ENCODE assay signal across 1 cellular context in the genomic region with DNA sequence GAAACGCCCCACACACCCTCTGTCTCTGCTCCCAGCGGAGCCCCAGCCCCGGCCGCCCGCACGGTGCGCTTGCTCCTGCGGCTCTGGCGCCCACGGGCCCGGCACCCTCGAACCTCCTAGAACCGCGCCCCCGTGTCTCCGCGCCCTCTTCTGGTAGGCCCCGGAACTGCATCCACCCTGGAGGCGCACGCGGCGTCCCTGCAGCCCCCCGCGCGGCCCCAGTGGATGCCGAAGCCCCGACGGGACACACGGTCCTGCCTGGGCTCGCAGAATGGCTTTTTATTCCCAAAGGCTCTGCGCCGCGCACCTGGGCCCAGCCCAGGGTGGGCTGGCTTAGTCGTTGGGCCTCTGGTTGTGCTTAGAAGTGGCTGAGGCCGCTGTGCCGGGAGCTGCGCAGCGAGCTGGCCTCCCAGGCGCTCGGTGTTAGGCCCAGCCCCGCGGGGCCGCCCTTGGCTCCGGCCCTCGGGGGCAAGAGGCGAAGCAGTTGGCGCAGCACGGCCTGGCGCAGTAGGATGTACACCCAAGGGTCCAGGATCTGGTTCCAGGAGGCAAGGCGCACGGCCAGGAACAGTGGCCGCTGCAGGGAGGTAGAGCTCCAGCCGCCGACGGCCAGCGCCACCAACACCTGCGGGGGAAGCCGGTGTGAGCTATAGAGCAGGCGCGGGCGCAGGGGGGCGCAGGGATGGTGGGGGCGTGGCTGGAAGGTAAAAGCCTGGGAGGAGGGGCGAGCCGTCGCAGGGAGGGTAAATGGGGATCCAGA.
A peak's percentile ranks its signal among the peaks of the same experiment; 100 is the strongest.
TF ChIP-seq lines count a peak whose summit lies in the region.

No MANE protein-coding gene starts in this region.

TF ChIP-seq in HepG2, 621 proteins besides CTCF, POLR2A, EP300 and RAD21 (continued from another document and continues in another):
- no peak for TF ChIP-seq ZNF772 (CRISPR knock-in tag; IDR thresholded peaks at IDR 0.05)
- TF ChIP-seq, protein P1, sequence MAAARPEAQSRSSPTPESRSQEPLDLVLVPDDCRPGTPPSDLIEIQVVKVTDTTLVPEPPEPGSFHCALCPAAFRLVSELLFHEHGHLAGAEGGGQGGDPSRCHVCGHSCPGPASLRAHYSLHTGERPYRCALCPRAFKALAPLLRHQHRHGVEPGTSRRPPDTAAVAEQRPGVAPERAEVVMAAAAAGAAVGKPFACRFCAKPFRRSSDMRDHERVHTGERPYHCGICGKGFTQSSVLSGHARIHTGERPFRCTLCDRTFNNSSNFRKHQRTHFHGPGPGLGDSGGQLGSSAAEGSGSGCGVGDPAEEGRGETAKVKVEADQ (CRISPR knock-in tag; IDR thresholded peaks at IDR 0.05; ENCODE audit: borderline replicate concordance), result no peak
- TF ChIP-seq, protein P2, sequence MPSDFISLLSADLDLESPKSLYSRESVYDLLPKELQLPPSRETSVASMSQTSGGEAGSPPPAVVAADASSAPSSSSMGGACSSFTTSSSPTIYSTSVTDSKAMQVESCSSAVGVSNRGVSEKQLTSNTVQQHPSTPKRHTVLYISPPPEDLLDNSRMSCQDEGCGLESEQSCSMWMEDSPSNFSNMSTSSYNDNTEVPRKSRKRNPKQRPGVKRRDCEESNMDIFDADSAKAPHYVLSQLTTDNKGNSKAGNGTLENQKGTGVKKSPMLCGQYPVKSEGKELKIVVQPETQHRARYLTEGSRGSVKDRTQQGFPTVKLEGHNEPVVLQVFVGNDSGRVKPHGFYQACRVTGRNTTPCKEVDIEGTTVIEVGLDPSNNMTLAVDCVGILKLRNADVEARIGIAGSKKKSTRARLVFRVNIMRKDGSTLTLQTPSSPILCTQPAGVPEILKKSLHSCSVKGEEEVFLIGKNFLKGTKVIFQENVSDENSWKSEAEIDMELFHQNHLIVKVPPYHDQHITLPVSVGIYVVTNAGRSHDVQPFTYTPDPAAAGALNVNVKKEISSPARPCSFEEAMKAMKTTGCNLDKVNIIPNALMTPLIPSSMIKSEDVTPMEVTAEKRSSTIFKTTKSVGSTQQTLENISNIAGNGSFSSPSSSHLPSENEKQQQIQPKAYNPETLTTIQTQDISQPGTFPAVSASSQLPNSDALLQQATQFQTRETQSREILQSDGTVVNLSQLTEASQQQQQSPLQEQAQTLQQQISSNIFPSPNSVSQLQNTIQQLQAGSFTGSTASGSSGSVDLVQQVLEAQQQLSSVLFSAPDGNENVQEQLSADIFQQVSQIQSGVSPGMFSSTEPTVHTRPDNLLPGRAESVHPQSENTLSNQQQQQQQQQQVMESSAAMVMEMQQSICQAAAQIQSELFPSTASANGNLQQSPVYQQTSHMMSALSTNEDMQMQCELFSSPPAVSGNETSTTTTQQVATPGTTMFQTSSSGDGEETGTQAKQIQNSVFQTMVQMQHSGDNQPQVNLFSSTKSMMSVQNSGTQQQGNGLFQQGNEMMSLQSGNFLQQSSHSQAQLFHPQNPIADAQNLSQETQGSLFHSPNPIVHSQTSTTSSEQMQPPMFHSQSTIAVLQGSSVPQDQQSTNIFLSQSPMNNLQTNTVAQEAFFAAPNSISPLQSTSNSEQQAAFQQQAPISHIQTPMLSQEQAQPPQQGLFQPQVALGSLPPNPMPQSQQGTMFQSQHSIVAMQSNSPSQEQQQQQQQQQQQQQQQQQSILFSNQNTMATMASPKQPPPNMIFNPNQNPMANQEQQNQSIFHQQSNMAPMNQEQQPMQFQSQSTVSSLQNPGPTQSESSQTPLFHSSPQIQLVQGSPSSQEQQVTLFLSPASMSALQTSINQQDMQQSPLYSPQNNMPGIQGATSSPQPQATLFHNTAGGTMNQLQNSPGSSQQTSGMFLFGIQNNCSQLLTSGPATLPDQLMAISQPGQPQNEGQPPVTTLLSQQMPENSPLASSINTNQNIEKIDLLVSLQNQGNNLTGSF (CRISPR knock-in tag; IDR thresholded peaks at IDR 0.05), result no peak
- no peak for TF ChIP-seq ZNF577 (CRISPR knock-in tag; IDR thresholded peaks at IDR 0.05; ENCODE audit: borderline replicate concordance, low read depth)
- TF ChIP-seq ZNF431 (CRISPR knock-in tag; IDR thresholded peaks at IDR 0.05; ENCODE audit: borderline replicate concordance, low read depth), result no peak
- TF ChIP-seq ZNF12 (CRISPR knock-in tag; IDR thresholded peaks at IDR 0.05), result no peak
- 0 out of 2 replicates have a peak, but pooled peaks have one; percentile 10 for TF ChIP-seq SALL2 (CRISPR knock-in tag; IDR thresholded peaks at IDR 0.05)
- no peak; the same call in 1 of the 2 replicates for TF ChIP-seq PCBP1 (IDR thresholded peaks at IDR 0.05; ENCODE audit: borderline replicate concordance, low read depth, low read length)
- no peak for TF ChIP-seq ATM (IDR thresholded peaks at IDR 0.05; ENCODE audit: borderline replicate concordance)
- TF ChIP-seq RXRB (CRISPR knock-in tag; IDR thresholded peaks at IDR 0.05; ENCODE audit: borderline replicate concordance), result no peak
- TF ChIP-seq ZNF235 (CRISPR knock-in tag; IDR thresholded peaks at IDR 0.05; ENCODE audit: borderline replicate concordance), result no peak
- no peak for TF ChIP-seq FOXM1 (CRISPR knock-in tag; IDR thresholded peaks at IDR 0.05)
- no peak for TF ChIP-seq ZNF850 (CRISPR knock-in tag; conservative IDR thresholded peaks at IDR 0.05)
- no peak for TF ChIP-seq ZNF678 (CRISPR knock-in tag; IDR thresholded peaks at IDR 0.05)
- TF ChIP-seq WIZ (CRISPR knock-in tag; IDR thresholded peaks at IDR 0.05), result no peak
- TF ChIP-seq ZNF782 (CRISPR knock-in tag; IDR thresholded peaks at IDR 0.05; ENCODE audit: borderline replicate concordance), result 0 out of 2 replicates have a peak, but pooled peaks have one; percentile 44
- TF ChIP-seq, protein P3, sequence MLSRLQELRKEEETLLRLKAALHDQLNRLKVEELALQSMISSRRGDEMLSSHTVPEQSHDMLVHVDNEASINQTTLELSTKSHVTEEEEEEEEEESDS (CRISPR knock-in tag; IDR thresholded peaks at IDR 0.05; ENCODE audit: borderline replicate concordance), result no peak
- no peak for TF ChIP-seq MTA3 (CRISPR knock-in tag; IDR thresholded peaks at IDR 0.05)
- TF ChIP-seq REL (CRISPR knock-in tag; conservative IDR thresholded peaks at IDR 0.05), result no peak
- TF ChIP-seq, protein P4, sequence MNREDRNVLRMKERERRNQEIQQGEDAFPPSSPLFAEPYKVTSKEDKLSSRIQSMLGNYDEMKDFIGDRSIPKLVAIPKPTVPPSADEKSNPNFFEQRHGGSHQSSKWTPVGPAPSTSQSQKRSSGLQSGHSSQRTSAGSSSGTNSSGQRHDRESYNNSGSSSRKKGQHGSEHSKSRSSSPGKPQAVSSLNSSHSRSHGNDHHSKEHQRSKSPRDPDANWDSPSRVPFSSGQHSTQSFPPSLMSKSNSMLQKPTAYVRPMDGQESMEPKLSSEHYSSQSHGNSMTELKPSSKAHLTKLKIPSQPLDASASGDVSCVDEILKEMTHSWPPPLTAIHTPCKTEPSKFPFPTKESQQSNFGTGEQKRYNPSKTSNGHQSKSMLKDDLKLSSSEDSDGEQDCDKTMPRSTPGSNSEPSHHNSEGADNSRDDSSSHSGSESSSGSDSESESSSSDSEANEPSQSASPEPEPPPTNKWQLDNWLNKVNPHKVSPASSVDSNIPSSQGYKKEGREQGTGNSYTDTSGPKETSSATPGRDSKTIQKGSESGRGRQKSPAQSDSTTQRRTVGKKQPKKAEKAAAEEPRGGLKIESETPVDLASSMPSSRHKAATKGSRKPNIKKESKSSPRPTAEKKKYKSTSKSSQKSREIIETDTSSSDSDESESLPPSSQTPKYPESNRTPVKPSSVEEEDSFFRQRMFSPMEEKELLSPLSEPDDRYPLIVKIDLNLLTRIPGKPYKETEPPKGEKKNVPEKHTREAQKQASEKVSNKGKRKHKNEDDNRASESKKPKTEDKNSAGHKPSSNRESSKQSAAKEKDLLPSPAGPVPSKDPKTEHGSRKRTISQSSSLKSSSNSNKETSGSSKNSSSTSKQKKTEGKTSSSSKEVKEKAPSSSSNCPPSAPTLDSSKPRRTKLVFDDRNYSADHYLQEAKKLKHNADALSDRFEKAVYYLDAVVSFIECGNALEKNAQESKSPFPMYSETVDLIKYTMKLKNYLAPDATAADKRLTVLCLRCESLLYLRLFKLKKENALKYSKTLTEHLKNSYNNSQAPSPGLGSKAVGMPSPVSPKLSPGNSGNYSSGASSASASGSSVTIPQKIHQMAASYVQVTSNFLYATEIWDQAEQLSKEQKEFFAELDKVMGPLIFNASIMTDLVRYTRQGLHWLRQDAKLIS (CRISPR knock-in tag; IDR thresholded peaks at IDR 0.05), result no peak
- no peak for TF ChIP-seq ZNF556 (CRISPR knock-in tag; IDR thresholded peaks at IDR 0.05; ENCODE audit: borderline replicate concordance)
- no peak for TF ChIP-seq ZNF7 (CRISPR knock-in tag; IDR thresholded peaks at IDR 0.05)
- TF ChIP-seq, protein P5, sequence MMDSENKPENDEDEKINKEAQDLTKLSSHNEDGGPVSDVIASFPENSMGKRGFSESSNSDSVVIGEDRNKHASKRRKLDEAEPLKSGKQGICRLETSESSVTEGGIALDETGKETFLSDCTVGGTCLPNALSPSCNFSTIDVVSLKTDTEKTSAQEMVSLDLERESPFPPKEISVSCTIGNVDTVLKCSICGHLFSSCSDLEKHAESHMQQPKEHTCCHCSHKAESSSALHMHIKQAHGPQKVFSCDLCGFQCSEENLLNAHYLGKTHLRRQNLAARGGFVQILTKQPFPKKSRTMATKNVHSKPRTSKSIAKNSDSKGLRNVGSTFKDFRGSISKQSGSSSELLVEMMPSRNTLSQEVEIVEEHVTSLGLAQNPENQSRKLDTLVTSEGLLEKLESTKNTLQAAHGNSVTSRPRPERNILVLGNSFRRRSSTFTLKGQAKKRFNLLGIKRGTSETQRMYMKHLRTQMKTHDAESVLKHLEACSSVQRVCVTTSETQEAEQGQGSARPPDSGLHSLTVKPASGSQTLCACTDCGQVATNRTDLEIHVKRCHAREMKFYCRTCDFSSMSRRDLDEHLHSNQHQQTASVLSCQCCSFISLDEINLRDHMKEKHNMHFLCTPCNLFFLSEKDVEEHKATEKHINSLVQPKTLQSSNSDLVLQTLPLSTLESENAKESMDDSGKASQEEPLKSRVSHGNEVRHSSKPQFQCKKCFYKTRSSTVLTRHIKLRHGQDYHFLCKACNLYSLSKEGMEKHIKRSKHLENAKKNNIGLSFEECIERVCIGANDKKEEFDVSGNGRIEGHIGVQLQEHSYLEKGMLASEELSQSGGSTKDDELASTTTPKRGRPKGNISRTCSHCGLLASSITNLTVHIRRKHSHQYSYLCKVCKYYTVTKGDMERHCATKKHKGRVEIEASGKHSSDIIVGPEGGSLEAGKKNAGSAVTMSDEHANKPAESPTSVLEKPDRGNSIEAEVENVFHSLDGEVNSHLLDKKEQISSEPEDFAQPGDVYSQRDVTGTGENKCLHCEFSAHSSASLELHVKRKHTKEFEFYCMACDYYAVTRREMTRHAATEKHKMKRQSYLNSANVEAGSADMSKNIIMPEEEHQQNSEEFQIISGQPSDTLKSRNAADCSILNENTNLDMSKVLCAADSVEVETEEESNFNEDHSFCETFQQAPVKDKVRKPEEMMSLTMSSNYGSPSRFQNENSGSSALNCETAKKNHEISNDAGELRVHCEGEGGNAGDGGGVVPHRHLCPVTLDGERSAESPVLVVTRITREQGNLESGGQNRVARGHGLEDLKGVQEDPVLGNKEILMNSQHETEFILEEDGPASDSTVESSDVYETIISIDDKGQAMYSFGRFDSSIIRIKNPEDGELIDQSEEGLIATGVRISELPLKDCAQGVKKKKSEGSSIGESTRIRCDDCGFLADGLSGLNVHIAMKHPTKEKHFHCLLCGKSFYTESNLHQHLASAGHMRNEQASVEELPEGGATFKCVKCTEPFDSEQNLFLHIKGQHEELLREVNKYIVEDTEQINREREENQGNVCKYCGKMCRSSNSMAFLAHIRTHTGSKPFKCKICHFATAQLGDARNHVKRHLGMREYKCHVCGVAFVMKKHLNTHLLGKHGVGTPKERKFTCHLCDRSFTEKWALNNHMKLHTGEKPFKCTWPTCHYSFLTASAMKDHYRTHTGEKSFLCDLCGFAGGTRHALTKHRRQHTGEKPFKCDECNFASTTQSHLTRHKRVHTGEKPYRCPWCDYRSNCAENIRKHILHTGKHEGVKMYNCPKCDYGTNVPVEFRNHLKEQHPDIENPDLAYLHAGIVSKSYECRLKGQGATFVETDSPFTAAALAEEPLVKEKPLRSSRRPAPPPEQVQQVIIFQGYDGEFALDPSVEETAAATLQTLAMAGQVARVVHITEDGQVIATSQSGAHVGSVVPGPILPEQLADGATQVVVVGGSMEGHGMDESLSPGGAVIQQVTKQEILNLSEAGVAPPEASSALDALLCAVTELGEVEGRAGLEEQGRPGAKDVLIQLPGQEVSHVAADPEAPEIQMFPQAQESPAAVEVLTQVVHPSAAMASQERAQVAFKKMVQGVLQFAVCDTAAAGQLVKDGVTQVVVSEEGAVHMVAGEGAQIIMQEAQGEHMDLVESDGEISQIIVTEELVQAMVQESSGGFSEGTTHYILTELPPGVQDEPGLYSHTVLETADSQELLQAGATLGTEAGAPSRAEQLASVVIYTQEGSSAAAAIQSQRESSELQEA (CRISPR knock-in tag; IDR thresholded peaks at IDR 0.05; ENCODE audit: not compliant biosample characterization), result no peak
- TF ChIP-seq, protein P6, sequence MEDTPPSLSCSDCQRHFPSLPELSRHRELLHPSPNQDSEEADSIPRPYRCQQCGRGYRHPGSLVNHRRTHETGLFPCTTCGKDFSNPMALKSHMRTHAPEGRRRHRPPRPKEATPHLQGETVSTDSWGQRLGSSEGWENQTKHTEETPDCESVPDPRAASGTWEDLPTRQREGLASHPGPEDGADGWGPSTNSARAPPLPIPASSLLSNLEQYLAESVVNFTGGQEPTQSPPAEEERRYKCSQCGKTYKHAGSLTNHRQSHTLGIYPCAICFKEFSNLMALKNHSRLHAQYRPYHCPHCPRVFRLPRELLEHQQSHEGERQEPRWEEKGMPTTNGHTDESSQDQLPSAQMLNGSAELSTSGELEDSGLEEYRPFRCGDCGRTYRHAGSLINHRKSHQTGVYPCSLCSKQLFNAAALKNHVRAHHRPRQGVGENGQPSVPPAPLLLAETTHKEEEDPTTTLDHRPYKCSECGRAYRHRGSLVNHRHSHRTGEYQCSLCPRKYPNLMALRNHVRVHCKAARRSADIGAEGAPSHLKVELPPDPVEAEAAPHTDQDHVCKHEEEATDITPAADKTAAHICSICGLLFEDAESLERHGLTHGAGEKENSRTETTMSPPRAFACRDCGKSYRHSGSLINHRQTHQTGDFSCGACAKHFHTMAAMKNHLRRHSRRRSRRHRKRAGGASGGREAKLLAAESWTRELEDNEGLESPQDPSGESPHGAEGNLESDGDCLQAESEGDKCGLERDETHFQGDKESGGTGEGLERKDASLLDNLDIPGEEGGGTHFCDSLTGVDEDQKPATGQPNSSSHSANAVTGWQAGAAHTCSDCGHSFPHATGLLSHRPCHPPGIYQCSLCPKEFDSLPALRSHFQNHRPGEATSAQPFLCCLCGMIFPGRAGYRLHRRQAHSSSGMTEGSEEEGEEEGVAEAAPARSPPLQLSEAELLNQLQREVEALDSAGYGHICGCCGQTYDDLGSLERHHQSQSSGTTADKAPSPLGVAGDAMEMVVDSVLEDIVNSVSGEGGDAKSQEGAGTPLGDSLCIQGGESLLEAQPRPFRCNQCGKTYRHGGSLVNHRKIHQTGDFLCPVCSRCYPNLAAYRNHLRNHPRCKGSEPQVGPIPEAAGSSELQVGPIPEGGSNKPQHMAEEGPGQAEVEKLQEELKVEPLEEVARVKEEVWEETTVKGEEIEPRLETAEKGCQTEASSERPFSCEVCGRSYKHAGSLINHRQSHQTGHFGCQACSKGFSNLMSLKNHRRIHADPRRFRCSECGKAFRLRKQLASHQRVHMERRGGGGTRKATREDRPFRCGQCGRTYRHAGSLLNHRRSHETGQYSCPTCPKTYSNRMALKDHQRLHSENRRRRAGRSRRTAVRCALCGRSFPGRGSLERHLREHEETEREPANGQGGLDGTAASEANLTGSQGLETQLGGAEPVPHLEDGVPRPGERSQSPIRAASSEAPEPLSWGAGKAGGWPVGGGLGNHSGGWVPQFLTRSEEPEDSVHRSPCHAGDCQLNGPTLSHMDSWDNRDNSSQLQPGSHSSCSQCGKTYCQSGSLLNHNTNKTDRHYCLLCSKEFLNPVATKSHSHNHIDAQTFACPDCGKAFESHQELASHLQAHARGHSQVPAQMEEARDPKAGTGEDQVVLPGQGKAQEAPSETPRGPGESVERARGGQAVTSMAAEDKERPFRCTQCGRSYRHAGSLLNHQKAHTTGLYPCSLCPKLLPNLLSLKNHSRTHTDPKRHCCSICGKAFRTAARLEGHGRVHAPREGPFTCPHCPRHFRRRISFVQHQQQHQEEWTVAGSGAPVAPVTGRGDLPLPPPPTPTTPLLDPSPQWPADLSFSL (CRISPR knock-in tag; IDR thresholded peaks at IDR 0.05), result no peak
